1 cellular context compared by ENCODE assay signal in the genomic region with DNA sequence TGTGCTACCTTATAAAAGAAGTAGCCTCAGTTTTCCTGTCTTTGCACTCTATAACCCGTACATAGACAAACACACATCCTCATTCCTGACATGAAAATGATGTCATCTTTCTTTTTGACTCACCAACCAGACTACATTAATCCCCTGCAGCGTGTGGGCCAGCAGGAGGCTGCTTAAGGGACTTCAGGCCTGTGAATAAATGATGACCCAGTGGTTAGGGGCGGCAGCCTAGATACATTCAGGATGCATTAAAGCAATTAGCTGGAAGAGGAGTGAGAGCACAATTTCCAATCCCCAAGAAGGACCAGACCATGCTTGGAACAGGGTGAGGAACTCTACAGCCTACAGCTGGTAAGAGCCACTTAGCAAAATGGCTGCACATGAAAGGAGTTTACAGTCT.
TF ChIP-seq lines count a peak whose summit lies in the region.

No MANE protein-coding gene starts in this region.

TF ChIP-seq in GM12878, 131 proteins besides CTCF, POLR2A, EP300 and RAD21 (continued from another document):
- TF ChIP-seq IRF4 (IDR thresholded peaks at IDR 0.05; ENCODE audit: low read depth, low read length) = peak; percentile 98
